Comparison of ENCODE assay signal across 22 cellular contexts in the genomic region with DNA sequence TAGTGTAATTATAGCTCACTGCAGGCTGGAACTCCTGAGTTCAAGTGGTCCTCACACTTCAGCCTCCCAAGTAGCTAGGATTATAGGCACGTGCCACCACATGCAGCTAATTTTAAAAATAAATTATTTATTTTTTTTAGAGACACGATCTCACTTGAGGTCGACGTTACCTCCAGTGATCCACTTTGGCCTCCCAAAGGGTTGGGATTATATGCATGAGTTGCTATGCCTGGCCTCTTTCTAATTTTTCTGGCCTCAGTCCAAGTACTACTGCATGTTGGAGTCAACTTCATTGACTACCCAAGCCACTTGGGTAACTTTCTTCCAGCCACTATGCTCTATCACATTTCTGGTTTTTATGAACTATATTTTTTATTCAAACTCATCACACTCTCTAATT.
"Had no signal": no experiment of that assay in that cellular context is flagged by ENCODE, and none has a peak within 500 bp of the region (broad histone marks: within the 10 kb centered on the region; RNA-seq: fewer than 3 reads in every experiment).

No MANE protein-coding gene starts in this region.

- H3K4me3 Mint-ChIP-seq: activated CD8-positive, alpha-beta T cell treated with anti-CD3 and anti-CD28 coated beads, Interleukin-2, amount 10 ng/mL, durations not matched to agents 7 days and 5 days; activated naive CD8-positive, alpha-beta T cell treated with anti-CD3 and anti-CD28 coated beads, Interleukin-2, amount 50 U/mL, for 24 hours; central memory CD8-positive, alpha-beta T cell; T-helper 1 cell treated with Interleukin-12 subunit alpha and Interleukin-12 subunit beta and Interleukin-4 antibody, amounts not matched to agents 30 μg/mL and 1 μg/mL, for 36 hours had no signal

- H3K9me3 ChIP-seq: ascending aorta, body of pancreas had no signal

- H3K27me3 ChIP-seq: ascending aorta, body of pancreas had no signal

- H3K27me3 Mint-ChIP-seq: central memory CD8-positive, alpha-beta T cell had no signal

- H3K4me3 ChIP-seq: ascending aorta, body of pancreas had no signal

- H3K9me3 Mint-ChIP-seq: activated naive CD4-positive, alpha-beta T cell treated with anti-CD3 and anti-CD28 coated beads, Interleukin-2, amount 50 U/mL, for 72 hours; activated naive CD8-positive, alpha-beta T cell treated with anti-CD3 and anti-CD28 coated beads, Interleukin-2, amount 50 U/mL, for 24 hours; central memory CD8-positive, alpha-beta T cell; T-helper 1 cell treated with Interleukin-12 subunit alpha and Interleukin-12 subunit beta and Interleukin-4 antibody, amounts not matched to agents 30 μg/mL and 1 μg/mL, for 36 hours had no signal

- H3K36me3 Mint-ChIP-seq: activated naive CD4-positive, alpha-beta T cell treated with anti-CD3 and anti-CD28 coated beads, Interleukin-2, amount 50 U/mL, for 72 hours had no signal

- H3K4me1 ChIP-seq: body of pancreas had no signal

- H3K27ac Mint-ChIP-seq: activated CD8-positive, alpha-beta T cell treated with anti-CD3 and anti-CD28 coated beads, Interleukin-2, amount 10 ng/mL, durations not matched to agents 7 days and 5 days; activated naive CD4-positive, alpha-beta T cell treated with anti-CD3 and anti-CD28 coated beads, Interleukin-2, amount 50 U/mL, for 72 hours; activated naive CD8-positive, alpha-beta T cell treated with anti-CD3 and anti-CD28 coated beads, Interleukin-2, amount 50 U/mL, for 24 hours; T-helper 1 cell treated with Interleukin-12 subunit alpha and Interleukin-12 subunit beta and Interleukin-4 antibody, amounts not matched to agents 30 μg/mL and 1 μg/mL, for 36 hours had no signal

- H3K36me3 ChIP-seq: ascending aorta had no signal

- ATAC-seq: activated CD4-positive, CD25-positive, alpha-beta regulatory T cell treated with anti-CD3 and anti-CD28 coated beads, Interleukin-2, amount 50 U/mL, for 24 hours; activated CD8-positive, alpha-beta T cell treated with anti-CD3 and anti-CD28 coated beads, Interleukin-2, amount 10 ng/mL, durations not matched to agents 7 days and 5 days; activated naive CD4-positive, alpha-beta T cell treated with anti-CD3 and anti-CD28 coated beads, Interleukin-2, amount 50 U/mL, for 72 hours; activated naive CD8-positive, alpha-beta T cell treated with anti-CD3 and anti-CD28 coated beads, Interleukin-2, amount 50 U/mL, for 24 hours; body of pancreas had no signal

- H3K4me1 Mint-ChIP-seq: activated naive CD8-positive, alpha-beta T cell treated with anti-CD3 and anti-CD28 coated beads, Interleukin-2, amount 50 U/mL, for 24 hours had no signal

- H3K27ac ChIP-seq: ascending aorta, body of pancreas had no signal

- DNase-seq: activated CD4-positive, alpha-beta T cell treated with anti-CD3 and anti-CD28 coated beads for 4 hours; activated CD8-positive, alpha-beta memory T cell treated with anti-CD3 and anti-CD28 coated beads, Interleukin-2, amount 50 U/mL, for 48 hours; activated CD8-positive, alpha-beta T cell treated with anti-CD3 and anti-CD28 coated beads, Interleukin-2, amount 10 ng/mL, durations not matched to agents 7 days and 5 days; activated effector memory CD4-positive, alpha-beta T cell treated with anti-CD3 and anti-CD28 coated beads, Interleukin-2, amount 50 U/mL, for 16 hours; activated naive CD4-positive, alpha-beta T cell treated with Interleukin-2 at 50 U/mL for 16 hours; activated naive CD8-positive, alpha-beta T cell treated with anti-CD3 and anti-CD28 coated beads, Interleukin-2, amount 50 U/mL, for 24 hours; activated T-cell treated with anti-CD3 and anti-CD28 coated beads, Interleukin-2, amount 50 U/mL, for 1 hour; amniotic stem cell; body of pancreas; cortex of kidney; MM.1S; NCI-H1105 treated with DMSO at 0.1 percent for 48 hours; NCI-H1436 treated with DMSO at 0.1 percent for 48 hours; NCI-H187 treated with DMSO at 0.1 percent for 48 hours; NCI-H2081 treated with DMSO at 0.1 percent for 48 hours; NK-92 treated with Interleukin-12 subunit alpha and Interleukin-12 subunit beta, amount 100 ng/mL, for 24 hours; SHP77 treated with DMSO at 0.1 percent for 48 hours had no signal
